15 cellular contexts compared by ENCODE assay signal in the genomic region with DNA sequence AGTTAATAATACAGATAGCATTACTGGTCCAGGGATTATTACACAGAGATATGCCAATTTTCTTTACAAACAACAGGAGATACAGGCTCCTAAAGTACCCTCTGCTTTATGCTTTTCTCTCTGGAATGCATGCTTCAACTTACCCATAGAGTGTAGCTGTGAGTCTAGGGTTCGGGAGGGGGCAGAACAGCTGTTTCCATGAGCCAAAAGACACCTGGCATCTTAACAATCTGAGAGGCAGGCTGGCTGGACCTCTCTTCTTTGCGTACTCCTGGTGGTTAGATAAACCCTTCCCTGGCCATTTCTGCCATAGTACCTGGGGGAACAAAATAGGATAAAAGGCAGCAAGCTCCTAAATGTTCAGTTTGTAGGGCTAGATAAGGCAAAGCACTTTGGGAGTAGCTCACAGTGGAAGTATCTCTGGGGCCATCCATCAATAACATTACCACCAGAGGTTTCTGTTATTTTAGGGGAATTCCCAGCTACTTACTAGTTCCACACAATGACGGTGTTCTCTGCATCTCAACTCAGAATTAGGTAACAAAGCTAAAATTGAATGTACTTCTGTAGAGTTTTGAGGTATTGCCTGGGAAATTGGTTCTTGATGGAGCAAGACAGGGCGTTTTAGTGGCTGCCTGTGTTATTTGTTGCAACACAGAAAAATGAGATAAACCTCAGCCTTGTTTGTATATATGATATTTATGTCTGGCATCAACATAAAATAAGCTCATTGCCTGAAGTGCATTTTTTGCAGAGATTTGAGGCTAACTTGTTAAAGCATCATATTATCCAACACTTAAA. TPM values are rescaled to one million over a fixed set of nuclear protein-coding genes. Genes with fewer than 3 reads are reported as not detected.
A peak's percentile ranks its signal among the peaks of the same experiment; 100 is the strongest.
DNase-seq lines count a peak whose midpoint lies in the region; ATAC-seq and TF ChIP-seq lines count a peak whose summit lies in the region.
"Had no signal": no experiment of that assay in that cellular context is flagged by ENCODE, and none has a peak within 500 bp of the region (broad histone marks: within the 10 kb centered on the region; RNA-seq: fewer than 3 reads in every experiment).

No MANE protein-coding gene starts in this region.

- H3K4me1 ChIP-seq in esophagus muscularis mucosa, result no peaks in the 10 kb centered on the region
- H3K4me1 ChIP-seq in right lobe of liver, result no peaks in the 10 kb centered on the region
- H3K4me1 ChIP-seq: prostate gland had no signal

- H3K9me3 ChIP-seq in esophagus muscularis mucosa, result no peaks in the 10 kb centered on the region
- no peaks in the 10 kb centered on the region for H3K9me3 ChIP-seq in right lobe of liver
- H3K9me3 ChIP-seq: prostate gland had no signal

- TF ChIP-seq EP300 in esophagus muscularis mucosa (IDR thresholded peaks at IDR 0.05), result no peak

- H3K4me3 ChIP-seq in esophagus muscularis mucosa, result no peak overlapping the region
- H3K4me3 ChIP-seq in right lobe of liver, result no peak overlapping the region
- H3K4me3 ChIP-seq: prostate gland had no signal

- intact Hi-C loops in esophagus muscularis mucosa (cut with DNase I) (no loop called here), right lobe of liver (cut with DNase I) (no loop called here)

- H3K27ac ChIP-seq in esophagus muscularis mucosa (replicated peaks in 1 of 4) (no peak overlapping the region), right lobe of liver (no peak overlapping the region)
- H3K27ac ChIP-seq: prostate gland had no signal

- ATAC-seq in GM18867 (IDR thresholded peaks at IDR 0.05; ENCODE audit: unreplicated experiment) (peak; percentile 85), GM21447 (IDR thresholded peaks at IDR 0.05; ENCODE audit: unreplicated experiment) (peak; percentile 73), HG03039 (IDR thresholded peaks at IDR 0.05; ENCODE audit: unreplicated experiment) (peak; percentile 83), right lobe of liver (no peak), GM19467 (IDR thresholded peaks at IDR 0.05; ENCODE audit: unreplicated experiment) (no peak)
- ATAC-seq: HCT116 had no signal

- TF ChIP-seq POLR2A in esophagus muscularis mucosa (IDR thresholded peaks at IDR 0.05; ENCODE audit: low read depth) (no peak), right lobe of liver (IDR thresholded peaks at IDR 0.05) (no peak)

- peaks cover 0 to 52% (median 0%) of the 10 kb centered on the region in 4 donors for H3K27me3 ChIP-seq in esophagus muscularis mucosa
- H3K27me3 ChIP-seq in right lobe of liver, result no peaks in the 10 kb centered on the region

- H3K36me3 ChIP-seq in esophagus muscularis mucosa (no peaks in the 10 kb centered on the region), right lobe of liver (no peaks in the 10 kb centered on the region)
- H3K36me3 ChIP-seq: prostate gland had no signal

- no peak for TF ChIP-seq CTCF in esophagus muscularis mucosa (IDR thresholded peaks at IDR 0.05)
- no peak for TF ChIP-seq CTCF in right lobe of liver (IDR thresholded peaks at IDR 0.05)

- 36% methylated on average over 4 of the region's 4 CpGs for WGBS in esophagus muscularis mucosa
- WGBS in right lobe of liver (ENCODE audit: insufficient coverage, low coverage, low lambda C conversion rate, missing lambda C conversion rate), result 39% methylated on average over 4 of the region's 4 CpGs

- DNase-seq in esophagus muscularis mucosa (ENCODE audit: extremely low spot score) (peak; percentile 72), right lobe of liver (no peak), NCI-H146 treated with DMSO at 0.1 percent for 48 hours (lab: John Stamatoyannopoulos, UW; ENCODE audit: unreplicated experiment) (no peak)
- DNase-seq: activated gamma-delta T cell treated with Interleukin-2 at 50 U/mL for 16 hours, AML-193, IMR-90, NCI-H1092, NCI-H345 had no signal

RNA-seq across cellular contexts. Expression of a gene that starts 6.2 kb away (rescaled TPM):
- total RNA-seq in esophagus muscularis mucosa, result 1 to 10 TPM; 4.0 to 6.7 (median 5.8) TPM
- total RNA-seq in right lobe of liver, result under 1 TPM in 5 of 6 experiments, not detected in 1; 0.07 to 0.31 (median 0.14) TPM
- total RNA-seq: OCI-LY7 had no signal

Comparison
In these comparisons a context has a peak if more than half of its experiments do, and no peak if none do; other contexts are left out.
1. ATAC-seq: peak in GM18867 (single experiment), GM21447 (single experiment) and HG03039 (single experiment); none in right lobe of liver (0 of 4) and GM19467 (single experiment).